In genomic region chr1:76292418-76293184, GRCh38 we compare ENCODE assay signal across 10 cellular contexts.
DNase-seq lines count a peak whose midpoint lies in the region; ATAC-seq lines count a peak whose summit lies in the region.
"Had no signal": no experiment of that assay in that cellular context is flagged by ENCODE, and none has a peak within 500 bp of the region (broad histone marks: within the 10 kb centered on the region; RNA-seq: fewer than 3 reads in every experiment).

No MANE protein-coding gene starts in this region.

- no peak overlapping the region for H3K4me3 Mint-ChIP-seq in activated CD8-positive, alpha-beta T cell treated with anti-CD3 and anti-CD28 coated beads, Interleukin-2, amount 10 ng/mL, durations not matched to agents 7 days and 5 days
- H3K4me3 Mint-ChIP-seq: nephron had no signal

- H3K27ac Mint-ChIP-seq in activated CD8-positive, alpha-beta T cell treated with anti-CD3 and anti-CD28 coated beads, Interleukin-2, amount 10 ng/mL, durations not matched to agents 7 days and 5 days = no peak overlapping the region

- H3K9me3 Mint-ChIP-seq in activated CD8-positive, alpha-beta T cell treated with anti-CD3 and anti-CD28 coated beads, Interleukin-2, amount 10 ng/mL, durations not matched to agents 7 days and 5 days (ENCODE audit: insufficient read depth) = no peaks in the 10 kb centered on the region
- H3K9me3 Mint-ChIP-seq: nephron had no signal

- H3K27me3 Mint-ChIP-seq in activated CD8-positive, alpha-beta T cell treated with anti-CD3 and anti-CD28 coated beads, Interleukin-2, amount 10 ng/mL, durations not matched to agents 7 days and 5 days (ENCODE audit: low read depth) = no peaks in the 10 kb centered on the region

- POLR2A ChIA-PET in activated CD8-positive, alpha-beta T cell treated with anti-CD3 and anti-CD28 coated beads, Interleukin-2, amount 10 ng/mL, durations not matched to agents 7 days and 5 days (lab: Charles Lee) = no interaction called here

- peak; percentile 87 for ATAC-seq in GM18907 (IDR thresholded peaks at IDR 0.05; ENCODE audit: unreplicated experiment)
- peak; percentile 59 for ATAC-seq in GM21825 (IDR thresholded peaks at IDR 0.05; ENCODE audit: unreplicated experiment)
- peak; percentile 70 for ATAC-seq in HG03460 (IDR thresholded peaks at IDR 0.05; ENCODE audit: unreplicated experiment)
- ATAC-seq in activated CD8-positive, alpha-beta T cell treated with anti-CD3 and anti-CD28 coated beads, Interleukin-2, amount 10 ng/mL, durations not matched to agents 7 days and 5 days = no peak
- no peak for ATAC-seq in GM19328 (IDR thresholded peaks at IDR 0.05; ENCODE audit: unreplicated experiment)
- ATAC-seq: body of pancreas had no signal

- peaks cover 42% of the 10 kb centered on the region for H3K4me1 Mint-ChIP-seq in activated CD8-positive, alpha-beta T cell treated with anti-CD3 and anti-CD28 coated beads, Interleukin-2, amount 10 ng/mL, durations not matched to agents 7 days and 5 days (ENCODE audit: low read depth)

- CTCF ChIA-PET in activated CD8-positive, alpha-beta T cell treated with anti-CD3 and anti-CD28 coated beads, Interleukin-2, amount 10 ng/mL, durations not matched to agents 7 days and 5 days (lab: Charles Lee) = no interaction called here

- DNase-seq in left kidney (ENCODE audit: low read depth, low spot score) = peak; percentile 36
- DNase-seq in activated CD8-positive, alpha-beta T cell treated with anti-CD3 and anti-CD28 coated beads, Interleukin-2, amount 10 ng/mL, durations not matched to agents 7 days and 5 days = no peak
- no peak for DNase-seq in effector CD8-positive, alpha-beta T cell (lab: John Stamatoyannopoulos, UW)
- DNase-seq: body of pancreas, small intestine had no signal

- H3K36me3 Mint-ChIP-seq in activated CD8-positive, alpha-beta T cell treated with anti-CD3 and anti-CD28 coated beads, Interleukin-2, amount 10 ng/mL, durations not matched to agents 7 days and 5 days (ENCODE audit: low read depth) = no peaks in the 10 kb centered on the region

Comparison
In these comparisons a context has a peak if more than half of its experiments do, and no peak if none do; other contexts are left out.
1. ATAC-seq: peak in GM18907 (single experiment), GM21825 (single experiment) and HG03460 (single experiment); none in activated CD8-positive, alpha-beta T cell treated with anti-CD3 and anti-CD28 coated beads, Interleukin-2, amount 10 ng/mL, durations not matched to agents 7 days and 5 days (single experiment) and GM19328 (single experiment).